In genomic region chr21:17050646-17051045, GRCh38 we compare ENCODE assay signal across 27 cellular contexts.
DNase-seq lines count a peak whose midpoint lies in the region; ATAC-seq, FAIRE-seq and TF ChIP-seq lines count a peak whose summit lies in the region.
"Had no signal": no experiment of that assay in that cellular context is flagged by ENCODE, and none has a peak within 500 bp of the region (broad histone marks: within the 10 kb centered on the region; RNA-seq: fewer than 3 reads in every experiment).

No MANE protein-coding gene starts in this region.

- no peak overlapping the region for H3K56ac ChIP-seq in H9 (ENCODE audit: insufficient read length, low read depth, low read length)

- no peak overlapping the region for H3K4me3 ChIP-seq in tibial nerve
- H3K4me3 ChIP-seq: K562, SJCRH30 had no signal

- H2BK15ac ChIP-seq in H9 (ENCODE audit: low read depth, low read length), result no peak overlapping the region

- no peak for TF ChIP-seq EP300 in tibial nerve (IDR thresholded peaks at IDR 0.05)

- no peak overlapping the region for H3K4me2 ChIP-seq in H9 (ENCODE audit: insufficient read depth, insufficient read length, low read length)

- ATAC-seq in activated naive CD8-positive, alpha-beta T cell treated with anti-CD3 and anti-CD28 coated beads, Interleukin-2, amount 50 U/mL, for 24 hours, result no peak
- ATAC-seq: HepG2, K562 had no signal

- H3K9me3 ChIP-seq in H9 (ENCODE audit: control insufficient read depth, low read depth, low read length) (no peaks in the 10 kb centered on the region), tibial nerve (peaks cover 0 to 13% (median 0%) of the 10 kb centered on the region in 4 donors)
- H3K9me3 ChIP-seq: SJCRH30 had no signal

- H2AK5ac ChIP-seq in H9 (ENCODE audit: insufficient read length, low read length), result no peak overlapping the region

- H3K4me1 ChIP-seq in H9 (ENCODE audit: insufficient read depth, low read length), result peaks cover 8% of the 10 kb centered on the region; the same call in 1 of the 2 replicates
- H3K4me1 ChIP-seq in tibial nerve, result peaks cover 0 to 28% (median 5%) of the 10 kb centered on the region in 4 donors
- H3K4me1 ChIP-seq: SJCRH30 had no signal

- H3K4me3 Mint-ChIP-seq in H9 (no peak overlapping the region), mesothelial cell of epicardium (no peak overlapping the region)
- no peak overlapping the region for H3K4me3 Mint-ChIP-seq in activated naive CD8-positive, alpha-beta T cell treated with anti-CD3 and anti-CD28 coated beads, Interleukin-2, amount 50 U/mL, for 24 hours
- H3K4me3 Mint-ChIP-seq: CD8-positive, alpha-beta memory T cell; HFFc6 had no signal

- H2BK12ac ChIP-seq in H9 (ENCODE audit: insufficient read length, low read depth, low read length), result no peak overlapping the region

- H3K27ac ChIP-seq in H9 (ENCODE audit: insufficient read length, low read depth, low read length), result no peak overlapping the region
- peak overlapping the region in 3 of 4 donors; percentile 58 to 79 (median 70) for H3K27ac ChIP-seq in tibial nerve
- H3K27ac ChIP-seq: C4-2B, SJCRH30 had no signal

- H3K27ac Mint-ChIP-seq in H9, result peak overlapping the region in 2 of 3 experiments; percentile 72 to 96; a peak in 2 of 7 replicates
- peak overlapping the region; percentile 47 for H3K27ac Mint-ChIP-seq in mesothelial cell of epicardium
- H3K27ac Mint-ChIP-seq in activated naive CD8-positive, alpha-beta T cell treated with anti-CD3 and anti-CD28 coated beads, Interleukin-2, amount 50 U/mL, for 24 hours, result no peak overlapping the region
- H3K27ac Mint-ChIP-seq: CD8-positive, alpha-beta memory T cell; HFFc6 had no signal

- no peak overlapping the region for H3K9ac ChIP-seq in H9 (ENCODE audit: extremely low read depth, insufficient read length, low read length)

- no CpG with 5 or more reads among the region's 2 CpGs for WGBS in H9 (ENCODE audit: extremely low coverage, insufficient read length, low lambda C conversion rate)
- 43 to 52% methylated on average over 2 of the region's 2 CpGs for WGBS in tibial nerve, 2 donors

- DNase-seq in H9 (no peak), mesothelial cell of epicardium (ENCODE audit: low spot score in 2 of 2, unreplicated experiment in 2 of 2) (no peak), tibial nerve (ENCODE audit: low spot score in 2 of 2) (no peak), NCI-H2107 (lab: John Stamatoyannopoulos, UW) (no peak), GM12892 (ENCODE audit: insufficient read length) (no peak)
- DNase-seq in activated naive CD8-positive, alpha-beta T cell treated with anti-CD3 and anti-CD28 coated beads, Interleukin-2, amount 50 U/mL, for 24 hours, result no peak
- no peak for DNase-seq in activated CD4-positive, alpha-beta T cell treated with anti-CD3 and anti-CD28 coated beads, Interleukin-2, amount 50 U/mL, for 4 hours
- DNase-seq: CD8-positive, alpha-beta memory T cell; EL; GF-D8; HFFc6; MM.1S; NCI-H1092; NCI-H1436; NCI-H1930; NCI-H2171; NCI-H524 treated with DMSO at 0.1 percent for 48 hours; NCI-H82; OCI-M1; SJCRH30 had no signal

- H3K27me3 Mint-ChIP-seq in H9 (ENCODE audit: low read depth) (no peaks in the 10 kb centered on the region), mesothelial cell of epicardium (ENCODE audit: low read depth) (no peaks in the 10 kb centered on the region)
- H3K27me3 Mint-ChIP-seq in activated naive CD8-positive, alpha-beta T cell treated with anti-CD3 and anti-CD28 coated beads, Interleukin-2, amount 50 U/mL, for 24 hours, result no peaks in the 10 kb centered on the region
- H3K27me3 Mint-ChIP-seq: CD8-positive, alpha-beta memory T cell had no signal

- no peak overlapping the region for H3K14ac ChIP-seq in H9 (ENCODE audit: insufficient read depth, low read length)

- H3K36me3 Mint-ChIP-seq in H9 (ENCODE audit: insufficient read depth in 1 of 3, low read depth in 3 of 3) (peaks cover 5 to 16% (median 9%) of the 10 kb centered on the region in 3 experiments; a peak in 5 of 7 replicates), mesothelial cell of epicardium (peaks cover 2% of the 10 kb centered on the region)
- no peaks in the 10 kb centered on the region for H3K36me3 Mint-ChIP-seq in activated naive CD8-positive, alpha-beta T cell treated with anti-CD3 and anti-CD28 coated beads, Interleukin-2, amount 50 U/mL, for 24 hours (ENCODE audit: low read depth)
- H3K36me3 Mint-ChIP-seq: CD8-positive, alpha-beta memory T cell had no signal

- H2AFZ ChIP-seq in H9 (ENCODE audit: low read length), result no peak overlapping the region

- no peak overlapping the region for H2BK20ac ChIP-seq in H9 (ENCODE audit: low read depth, low read length, poor library complexity, severe bottlenecking)

- H3T11ph ChIP-seq in H9 (ENCODE audit: low read length), result no peak overlapping the region

- H2BK120ac ChIP-seq in H9 (ENCODE audit: low read depth, low read length, poor library complexity, severe bottlenecking), result no peak overlapping the region

- H4K5ac ChIP-seq in H9 (ENCODE audit: insufficient read length, low read depth, low read length), result no peak overlapping the region

- TF ChIP-seq CTCF in H9 (conservative IDR thresholded peaks at IDR 0.05) (no peak), mesothelial cell of epicardium (IDR thresholded peaks at IDR 0.05; ENCODE audit: unreplicated experiment) (no peak), tibial nerve (IDR thresholded peaks at IDR 0.05) (no peak)

- H3K23ac ChIP-seq in H9 (ENCODE audit: insufficient read length, low read depth, low read length), result no peak overlapping the region

- no peaks in the 10 kb centered on the region for H3K79me1 ChIP-seq in H9 (ENCODE audit: insufficient read depth, low read depth, low read length, poor library complexity, severe bottlenecking)

- no peak overlapping the region for H2BK5ac ChIP-seq in H9 (ENCODE audit: insufficient read length, low read length)

- H4K8ac ChIP-seq in H9 (replicated peaks; ENCODE audit: insufficient read length, low read depth, low read length), result no peak overlapping the region

- no peak for TF ChIP-seq POLR2A in tibial nerve (IDR thresholded peaks at IDR 0.05)
- no peak for TF ChIP-seq POLR2A in GM12892 (IDR thresholded peaks at IDR 0.05; ENCODE audit: low read depth, low read length)

- H3K4me1 Mint-ChIP-seq in H9, result peaks cover 34 to 36% of the 10 kb centered on the region in 2 experiments
- H3K4me1 Mint-ChIP-seq in mesothelial cell of epicardium, result peaks cover 31% of the 10 kb centered on the region
- no peaks in the 10 kb centered on the region for H3K4me1 Mint-ChIP-seq in activated naive CD8-positive, alpha-beta T cell treated with anti-CD3 and anti-CD28 coated beads, Interleukin-2, amount 50 U/mL, for 24 hours
- H3K4me1 Mint-ChIP-seq: CD8-positive, alpha-beta memory T cell had no signal

- H4K20me1 ChIP-seq in H9 (ENCODE audit: control insufficient read depth, insufficient read depth, insufficient read length), result no peaks in the 10 kb centered on the region

- no peaks in the 10 kb centered on the region for H3K23me2 ChIP-seq in H9 (ENCODE audit: insufficient read length, low read depth, low read length, poor library complexity, severe bottlenecking)

- H3K18ac ChIP-seq in H9 (ENCODE audit: insufficient read length, low read depth, low read length), result no peak overlapping the region

- H3K27me3 ChIP-seq in H9 (ENCODE audit: insufficient read depth, low read length) (no peaks in the 10 kb centered on the region), tibial nerve (no peaks in the 10 kb centered on the region)
- H3K27me3 ChIP-seq: SJCRH30 had no signal

- H3K36me3 ChIP-seq in tibial nerve, result no peaks in the 10 kb centered on the region
- H3K36me3 ChIP-seq: SJCRH30 had no signal

- H3K4ac ChIP-seq in H9 (ENCODE audit: low read depth, low read length), result no peak overlapping the region

- H3K9me3 Mint-ChIP-seq in H9, result peaks cover 10% of the 10 kb centered on the region in 2 experiments
- H3K9me3 Mint-ChIP-seq in mesothelial cell of epicardium, result peaks cover 11% of the 10 kb centered on the region
- peaks cover 5% of the 10 kb centered on the region for H3K9me3 Mint-ChIP-seq in activated naive CD8-positive, alpha-beta T cell treated with anti-CD3 and anti-CD28 coated beads, Interleukin-2, amount 50 U/mL, for 24 hours
- H3K9me3 Mint-ChIP-seq: HFFc6 had no signal

- no peaks in the 10 kb centered on the region for H3K79me2 ChIP-seq in H9 (ENCODE audit: insufficient read depth, low read length)

- no peak overlapping the region for H4K91ac ChIP-seq in H9 (ENCODE audit: insufficient read length, low read depth, low read length)

- FAIRE-seq in endometrium (lab: Jason Lieb, UNC), result peak; percentile 43
- no peak for FAIRE-seq in GM12892 (lab: Jason Lieb, UNC)
- FAIRE-seq: A204.1, D721Med, HepG2, K562, RCC 7860 had no signal
